17 cellular contexts compared by ENCODE assay signal in genomic region chr12:67803450-67804034, GRCh38.
DNase-seq lines count a peak whose midpoint lies in the region; ATAC-seq and TF ChIP-seq lines count a peak whose summit lies in the region.
"Had no signal": no experiment of that assay in that cellular context is flagged by ENCODE, and none has a peak within 500 bp of the region (broad histone marks: within the 10 kb centered on the region; RNA-seq: fewer than 3 reads in every experiment).

No MANE protein-coding gene starts in this region.

- TF ChIP-seq CTCF in gastroesophageal sphincter (IDR thresholded peaks at IDR 0.05) (no peak), transverse colon (IDR thresholded peaks at IDR 0.05) (no peak), omental fat pad (IDR thresholded peaks at IDR 0.05) (no peak)

- no peaks in the 10 kb centered on the region for H3K9me3 ChIP-seq in gastroesophageal sphincter
- no peaks in the 10 kb centered on the region for H3K9me3 ChIP-seq in transverse colon
- H3K9me3 ChIP-seq: SK-N-SH had no signal

- peak overlapping the region; percentile 42 for H3K27ac Mint-ChIP-seq in stimulated activated naive CD8-positive, alpha-beta T cell treated with anti-CD3 and anti-CD28 coated beads, Interleukin-15, Interleukin-2, amounts not matched to agents 100 ng/mL and 50 ng/mL, for 24 hours
- H3K27ac Mint-ChIP-seq in stimulated activated naive CD8-positive, alpha-beta T cell treated with anti-CD3 and anti-CD28 coated beads, Interleukin-15, amount 100 ng/mL, for 72 hours: no peak overlapping the region
- H3K27ac Mint-ChIP-seq: HFFc6 had no signal

- H3K27ac ChIP-seq in gastroesophageal sphincter: peak overlapping the region; percentile 23 to 75 (median 62)
- peak overlapping the region in 3 of 4 donors; percentile 26 to 29 (median 28) for H3K27ac ChIP-seq in transverse colon
- H3K27ac ChIP-seq: C4-2B had no signal

- in situ Hi-C loops in transverse colon (cut with MboI; ENCODE audit: low pct_ligation_motif_present in 1 of 4, low pct_unique_long_range_greater_than_20kb in 1 of 4, low sequenced_read_pairs in 3 of 4): no loop called here

- TF ChIP-seq POLR2A in gastroesophageal sphincter (IDR thresholded peaks at IDR 0.05) (no peak), transverse colon (IDR thresholded peaks at IDR 0.05) (no peak)

- 24 to 52% methylated on average over 2 to 4 of the region's 4 CpGs for WGBS in gastroesophageal sphincter (ENCODE audit: low coverage in 1 of 2), 2 donors
- WGBS in transverse colon (ENCODE audit: low coverage in 1 of 2), 2 donors: 52 to 81% methylated on average over 2 to 4 of the region's 4 CpGs

- H3K27me3 Mint-ChIP-seq in stimulated activated naive CD8-positive, alpha-beta T cell treated with anti-CD3 and anti-CD28 coated beads, Interleukin-15, Interleukin-2, amounts not matched to agents 100 ng/mL and 50 ng/mL, for 24 hours: no peaks in the 10 kb centered on the region
- H3K27me3 Mint-ChIP-seq in stimulated activated naive CD8-positive, alpha-beta T cell treated with anti-CD3 and anti-CD28 coated beads, Interleukin-15, amount 100 ng/mL, for 72 hours: no peaks in the 10 kb centered on the region

- H3K36me3 ChIP-seq in gastroesophageal sphincter (no peaks in the 10 kb centered on the region), transverse colon (no peaks in the 10 kb centered on the region)

- H3K27me3 ChIP-seq in gastroesophageal sphincter (no peaks in the 10 kb centered on the region), transverse colon (no peaks in the 10 kb centered on the region)

- no peak for ATAC-seq in stimulated activated naive CD8-positive, alpha-beta T cell treated with anti-CD3 and anti-CD28 coated beads, Interleukin-15, amount 100 ng/mL, for 72 hours
- ATAC-seq in gastroesophageal sphincter (no peak), GM18861 (IDR thresholded peaks at IDR 0.05; ENCODE audit: unreplicated experiment) (no peak), omental fat pad (ENCODE audit: low FRiP score) (no peak), GM18520 (IDR thresholded peaks at IDR 0.05; ENCODE audit: unreplicated experiment) (no peak)
- ATAC-seq: PC-3 had no signal

- intact Hi-C loops in transverse colon (cut with DNase I; ENCODE audit: low total_unique reads): no loop called here

- H3K9me3 Mint-ChIP-seq in stimulated activated naive CD8-positive, alpha-beta T cell treated with anti-CD3 and anti-CD28 coated beads, Interleukin-15, Interleukin-2, amounts not matched to agents 100 ng/mL and 50 ng/mL, for 24 hours: no peaks in the 10 kb centered on the region
- H3K9me3 Mint-ChIP-seq in stimulated activated naive CD8-positive, alpha-beta T cell treated with anti-CD3 and anti-CD28 coated beads, Interleukin-15, amount 100 ng/mL, for 72 hours: no peaks in the 10 kb centered on the region
- H3K9me3 Mint-ChIP-seq: HFFc6 had no signal

- H3K4me3 Mint-ChIP-seq in stimulated activated naive CD8-positive, alpha-beta T cell treated with anti-CD3 and anti-CD28 coated beads, Interleukin-15, Interleukin-2, amounts not matched to agents 100 ng/mL and 50 ng/mL, for 24 hours: no peak overlapping the region
- no peak overlapping the region for H3K4me3 Mint-ChIP-seq in stimulated activated naive CD8-positive, alpha-beta T cell treated with anti-CD3 and anti-CD28 coated beads, Interleukin-15, amount 100 ng/mL, for 72 hours
- H3K4me3 Mint-ChIP-seq: HFFc6 had no signal

- no peak for TF ChIP-seq EP300 in gastroesophageal sphincter (IDR thresholded peaks at IDR 0.05)
- TF ChIP-seq EP300 in transverse colon (IDR thresholded peaks at IDR 0.05; ENCODE audit: low read depth): no peak

- DNase-seq in stimulated activated naive CD8-positive, alpha-beta T cell treated with anti-CD3 and anti-CD28 coated beads, Interleukin-15, amount 100 ng/mL, for 72 hours: no peak
- peak; percentile 27 for DNase-seq in HT-29 (ENCODE audit: low spot score)
- no peak for DNase-seq in transverse colon
- no peak for DNase-seq in omental fat pad (ENCODE audit: low spot score)
- DNase-seq: HFFc6, NCI-H1092 treated with DMSO at 0.1 percent for 48 hours, NCI-H146, NCI-H2029 treated with DMSO at 0.1 percent for 48 hours, NCI-H2171, PC-3, SHP77 treated with DMSO at 0.1 percent for 48 hours, SK-N-SH had no signal

- peaks cover 39% of the 10 kb centered on the region for H3K4me1 Mint-ChIP-seq in stimulated activated naive CD8-positive, alpha-beta T cell treated with anti-CD3 and anti-CD28 coated beads, Interleukin-15, Interleukin-2, amounts not matched to agents 100 ng/mL and 50 ng/mL, for 24 hours (ENCODE audit: low read depth)
- peaks cover 23% of the 10 kb centered on the region for H3K4me1 Mint-ChIP-seq in stimulated activated naive CD8-positive, alpha-beta T cell treated with anti-CD3 and anti-CD28 coated beads, Interleukin-15, amount 100 ng/mL, for 72 hours

- H3K36me3 Mint-ChIP-seq in stimulated activated naive CD8-positive, alpha-beta T cell treated with anti-CD3 and anti-CD28 coated beads, Interleukin-15, Interleukin-2, amounts not matched to agents 100 ng/mL and 50 ng/mL, for 24 hours (ENCODE audit: low read depth): no peaks in the 10 kb centered on the region

- H3K4me3 ChIP-seq in gastroesophageal sphincter (no peak overlapping the region), transverse colon (no peak overlapping the region)

- H3K4me1 ChIP-seq in gastroesophageal sphincter: peaks cover 3 to 51% (median 5%) of the 10 kb centered on the region in 3 donors
- peaks cover 0 to 13% (median 3%) of the 10 kb centered on the region in 4 donors for H3K4me1 ChIP-seq in transverse colon
